ENCODE assay signal across 9 cellular contexts in genomic region chr11:62217191-62217748, GRCh38. TPM values are rescaled to one million over a fixed set of nuclear protein-coding genes. Genes with fewer than 3 reads are reported as not detected.
A peak's percentile ranks its signal among the peaks of the same experiment; 100 is the strongest.
DNase-seq lines count a peak whose midpoint lies in the region; ATAC-seq and TF ChIP-seq lines count a peak whose summit lies in the region.
"Had no signal": no experiment of that assay in that cellular context is flagged by ENCODE, and none has a peak within 500 bp of the region (broad histone marks: within the 10 kb centered on the region; RNA-seq: fewer than 3 reads in every experiment).

No MANE protein-coding gene starts in this region.

- no peak overlapping the region for H3K4me2 ChIP-seq in mesendoderm (ENCODE audit: low read length)

- H3K9me3 ChIP-seq in adipocyte (ENCODE audit: control insufficient read depth, low read length), result peaks cover 23% of the 10 kb centered on the region

- DNase-seq in EL (peak; percentile 10), LNCaP clone FGC (ENCODE audit: low read depth) (no peak), adipocyte (ENCODE audit: low read depth) (peak; percentile 27), mesendoderm (peak; percentile 37), cerebellum (ENCODE audit: low spot score) (no peak)
- DNase-seq in activated CD8-positive, alpha-beta memory T cell treated with anti-CD3 and anti-CD28 coated beads, Interleukin-2, amount 10 ng/mL, durations not matched to agents 7 days and 5 days, result no peak
- DNase-seq: activated B cell treated with CpG ODN at 0.5 μM for 24 hours had no signal

- H3K9ac ChIP-seq in adipocyte (ENCODE audit: low read length), result no peak overlapping the region
- no peak overlapping the region for H3K9ac ChIP-seq in mesendoderm (ENCODE audit: low read length)

- H3K27me3 Mint-ChIP-seq in activated CD8-positive, alpha-beta memory T cell treated with anti-CD3 and anti-CD28 coated beads, Interleukin-2, amount 10 ng/mL, durations not matched to agents 7 days and 5 days, result peaks cover 47% of the 10 kb centered on the region

- H3K9me3 Mint-ChIP-seq in activated CD8-positive, alpha-beta memory T cell treated with anti-CD3 and anti-CD28 coated beads, Interleukin-2, amount 10 ng/mL, durations not matched to agents 7 days and 5 days (ENCODE audit: low read depth), result peaks cover 2% of the 10 kb centered on the region

- H2AK5ac ChIP-seq in mesendoderm (ENCODE audit: low read length), result no peak overlapping the region

- H2BK15ac ChIP-seq in mesendoderm (replicated peaks; ENCODE audit: low read depth), result no peak overlapping the region

- WGBS in mesendoderm (ENCODE audit: extremely low coverage, insufficient coverage, low lambda C conversion rate), result no CpG with 5 or more reads among the region's 5 CpGs

- H3K4me1 Mint-ChIP-seq in activated CD8-positive, alpha-beta memory T cell treated with anti-CD3 and anti-CD28 coated beads, Interleukin-2, amount 10 ng/mL, durations not matched to agents 7 days and 5 days, result no peaks in the 10 kb centered on the region
- H3K4me1 Mint-ChIP-seq: activated B cell treated with CpG ODN at 0.5 μM for 24 hours had no signal

- H3K27ac Mint-ChIP-seq in activated CD8-positive, alpha-beta memory T cell treated with anti-CD3 and anti-CD28 coated beads, Interleukin-2, amount 10 ng/mL, durations not matched to agents 7 days and 5 days, result no peak overlapping the region
- H3K27ac Mint-ChIP-seq: activated B cell treated with CpG ODN at 0.5 μM for 24 hours had no signal

- H3K4me3 ChIP-seq in LNCaP clone FGC (ENCODE audit: low read depth, low read length) (no peak overlapping the region), adipocyte (ENCODE audit: low read length) (no peak overlapping the region), mesendoderm (ENCODE audit: low read length) (no peak overlapping the region)

- no peaks in the 10 kb centered on the region for H3K79me1 ChIP-seq in mesendoderm (ENCODE audit: low read length)

- H3K27me3 ChIP-seq in adipocyte (replicated peaks; ENCODE audit: control insufficient read depth, insufficient read depth, low read length), result peaks cover 6% of the 10 kb centered on the region
- H3K27me3 ChIP-seq in mesendoderm (ENCODE audit: insufficient read depth, low read length, poor library complexity), result no peaks in the 10 kb centered on the region

- H3K36me3 Mint-ChIP-seq in activated CD8-positive, alpha-beta memory T cell treated with anti-CD3 and anti-CD28 coated beads, Interleukin-2, amount 10 ng/mL, durations not matched to agents 7 days and 5 days, result no peaks in the 10 kb centered on the region

- H2BK120ac ChIP-seq in mesendoderm (ENCODE audit: low read depth, low read length), result no peak overlapping the region

- H3K36me3 ChIP-seq in adipocyte (ENCODE audit: control insufficient read depth, insufficient read depth, low read length, severe bottlenecking), result no peaks in the 10 kb centered on the region
- no peaks in the 10 kb centered on the region for H3K36me3 ChIP-seq in mesendoderm (ENCODE audit: control insufficient read depth, insufficient read depth, low read length)

- peak; percentile 71 for TF ChIP-seq CTCF in LNCaP clone FGC (IDR thresholded peaks at IDR 0.05; ENCODE audit: control insufficient read depth, extremely low read depth, insufficient read depth)

- H3K56ac ChIP-seq in mesendoderm (ENCODE audit: low read length), result no peak overlapping the region

- H2BK5ac ChIP-seq in mesendoderm (ENCODE audit: low read length), result no peak overlapping the region

- CTCF ChIA-PET in activated CD8-positive, alpha-beta memory T cell treated with anti-CD3 and anti-CD28 coated beads, Interleukin-2, amount 10 ng/mL, durations not matched to agents 7 days and 5 days (lab: Charles Lee), result interaction anchor here (0.8 to 1.4 kb wide), 7 partner anchors 47 to 106 kb away, joined by 3 to 9 read pairs (median 3); no protein-coding TSS in a partner anchor

- H3K79me2 ChIP-seq in mesendoderm (ENCODE audit: control insufficient read depth, insufficient read depth, low read length), result no peaks in the 10 kb centered on the region

- no peak overlapping the region for H3K27ac ChIP-seq in mesendoderm (ENCODE audit: low read depth, low read length)

- ATAC-seq in activated CD8-positive, alpha-beta memory T cell treated with anti-CD3 and anti-CD28 coated beads, Interleukin-2, amount 10 ng/mL, durations not matched to agents 7 days and 5 days, result no peak
- ATAC-seq in HG03378 (IDR thresholded peaks at IDR 0.05; ENCODE audit: unreplicated experiment), result no peak
- no peak for ATAC-seq in HG03354 (IDR thresholded peaks at IDR 0.05; ENCODE audit: poor library complexity, severe bottlenecking, unreplicated experiment)

- H4K5ac ChIP-seq in mesendoderm (ENCODE audit: low read length), result no peak overlapping the region

- no peak overlapping the region for H3K23ac ChIP-seq in mesendoderm (ENCODE audit: low read length)

- H3K4ac ChIP-seq in mesendoderm (ENCODE audit: low read depth, low read length), result no peak overlapping the region

- H4K8ac ChIP-seq in mesendoderm (ENCODE audit: low read depth, low read length), result no peak overlapping the region

- no peaks in the 10 kb centered on the region for H3K4me1 ChIP-seq in adipocyte (ENCODE audit: control insufficient read depth, insufficient read depth, low read length)
- H3K4me1 ChIP-seq in mesendoderm (ENCODE audit: control insufficient read depth, low read depth, low read length), result no peaks in the 10 kb centered on the region

- no peak overlapping the region for H3K18ac ChIP-seq in mesendoderm (ENCODE audit: low read length)

- no peak overlapping the region for H3K4me3 Mint-ChIP-seq in activated CD8-positive, alpha-beta memory T cell treated with anti-CD3 and anti-CD28 coated beads, Interleukin-2, amount 10 ng/mL, durations not matched to agents 7 days and 5 days
- H3K4me3 Mint-ChIP-seq: activated B cell treated with CpG ODN at 0.5 μM for 24 hours had no signal

RNA-seq across cellular contexts. Expression of gene SCGB2A1, which starts 8.8 kb away (rescaled TPM):
- polyA plus RNA-seq in mesendoderm (2013, experiment 1 of 2), result not detected
- not detected for polyA plus RNA-seq in mesendoderm (2013, experiment 2 of 2)
- not detected for total RNA-seq in activated CD8-positive, alpha-beta memory T cell treated with anti-CD3 and anti-CD28 coated beads, Interleukin-2, amount 10 ng/mL, durations not matched to agents 7 days and 5 days
- not detected for total RNA-seq in cerebellum
- total RNA-seq: activated B cell treated with CpG ODN at 0.5 μM for 24 hours had no signal

RNA-seq across cellular contexts. Expression of gene SCGB1D2, which starts 24.8 kb away (rescaled TPM):
- not detected for polyA plus RNA-seq in mesendoderm (2013, experiment 1 of 2)
- not detected for polyA plus RNA-seq in mesendoderm (2013, experiment 2 of 2)
- total RNA-seq in activated CD8-positive, alpha-beta memory T cell treated with anti-CD3 and anti-CD28 coated beads, Interleukin-2, amount 10 ng/mL, durations not matched to agents 7 days and 5 days, result not detected
- total RNA-seq in cerebellum, result not detected
- total RNA-seq: activated B cell treated with CpG ODN at 0.5 μM for 24 hours had no signal

RNA-seq across cellular contexts. Expression of gene SCGB1D1, which starts 27.3 kb away (rescaled TPM):
- not detected for polyA plus RNA-seq in mesendoderm (2013, experiment 1 of 2)
- not detected for polyA plus RNA-seq in mesendoderm (2013, experiment 2 of 2)
- total RNA-seq in activated CD8-positive, alpha-beta memory T cell treated with anti-CD3 and anti-CD28 coated beads, Interleukin-2, amount 10 ng/mL, durations not matched to agents 7 days and 5 days, result not detected
- total RNA-seq in cerebellum, result not detected
- total RNA-seq: activated B cell treated with CpG ODN at 0.5 μM for 24 hours had no signal

RNA-seq across cellular contexts. Expression of gene SCGB2A2, which starts 52.7 kb away (rescaled TPM):
- polyA plus RNA-seq in mesendoderm (2013, experiment 1 of 2), result not detected
- polyA plus RNA-seq in mesendoderm (2013, experiment 2 of 2), result not detected
- total RNA-seq in activated CD8-positive, alpha-beta memory T cell treated with anti-CD3 and anti-CD28 coated beads, Interleukin-2, amount 10 ng/mL, durations not matched to agents 7 days and 5 days, result not detected
- total RNA-seq in cerebellum, result not detected
- total RNA-seq: activated B cell treated with CpG ODN at 0.5 μM for 24 hours had no signal

Comparison
In these comparisons a context has a peak if more than half of its experiments do, and no peak if none do; other contexts are left out.
1. DNase-seq: peak in EL (single experiment), adipocyte (single experiment) and mesendoderm (single experiment); none in LNCaP clone FGC (single experiment), activated CD8-positive, alpha-beta memory T cell treated with anti-CD3 and anti-CD28 coated beads, Interleukin-2, amount 10 ng/mL, durations not matched to agents 7 days and 5 days (single experiment) and cerebellum (single experiment).